In genomic region chr3:95719481-95719880, GRCh38 we compare ENCODE assay signal across 7 cellular contexts.
"Had no signal": no experiment of that assay in that cellular context is flagged by ENCODE, and none has a peak within 500 bp of the region (broad histone marks: within the 10 kb centered on the region; RNA-seq: fewer than 3 reads in every experiment).

No MANE protein-coding gene starts in this region.

- H3K27ac ChIP-seq: GM23248 had no signal

- H3K27ac Mint-ChIP-seq: H9 had no signal

- H3K4me3 ChIP-seq: GM23248, K562 had no signal

- H3K9me3 Mint-ChIP-seq: H9 had no signal

- DNase-seq: GM23248, GOT3, H9, HCEC 1CT, IMR-90, KG1 had no signal

- ATAC-seq: K562 had no signal

- H3K4me3 Mint-ChIP-seq: H9 had no signal
